In the genomic region with DNA sequence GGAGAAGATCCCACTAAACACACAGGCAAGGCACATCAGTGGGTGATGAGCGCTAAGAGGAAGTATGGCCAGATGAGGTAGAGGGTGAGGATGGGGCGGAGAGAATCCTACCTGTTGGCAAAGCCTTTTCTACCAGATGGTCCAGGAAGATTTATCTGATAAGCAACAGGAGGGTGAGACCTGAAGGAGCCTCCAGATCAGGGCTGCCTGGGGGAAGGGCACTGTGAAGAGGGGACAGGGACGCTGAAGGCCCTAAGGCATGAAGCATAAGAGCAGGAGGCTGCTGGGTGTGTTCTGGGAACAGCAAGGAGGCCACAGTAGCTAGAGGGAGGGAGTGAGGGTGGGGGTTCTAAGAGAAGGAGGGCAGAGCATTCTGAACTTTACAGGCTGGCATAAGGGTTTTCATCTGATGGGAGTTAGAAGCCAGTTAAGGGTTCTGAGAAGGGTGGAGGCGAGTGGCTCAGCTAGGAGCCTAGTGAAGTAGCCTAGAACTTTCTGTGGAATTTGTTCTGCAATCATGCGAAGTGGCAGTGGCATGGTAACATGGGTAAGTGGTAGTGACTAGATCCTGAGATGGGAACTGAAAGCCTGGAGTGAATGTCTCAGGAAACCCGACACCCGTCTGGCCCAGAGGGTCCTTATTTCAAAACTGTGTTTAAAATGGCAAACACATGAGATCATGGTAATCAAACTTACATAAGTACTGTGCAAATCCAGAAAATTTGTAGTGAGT, we compare ENCODE assay signal across 16 cellular contexts. TPM values are rescaled to one million over a fixed set of nuclear protein-coding genes. Genes with fewer than 3 reads are reported as not detected.
DNase-seq lines count a peak whose midpoint lies in the region; ATAC-seq and TF ChIP-seq lines count a peak whose summit lies in the region.
"Had no signal": no experiment of that assay in that cellular context is flagged by ENCODE, and none has a peak within 500 bp of the region (broad histone marks: within the 10 kb centered on the region; RNA-seq: fewer than 3 reads in every experiment).

No MANE protein-coding gene starts in this region.

- H4K8ac ChIP-seq in IMR-90 (ENCODE audit: low read depth in 2 of 2, low read length in 2 of 2) (no peak overlapping the region), mesendoderm (ENCODE audit: low read depth, low read length) (no peak overlapping the region)

- no peak for TF ChIP-seq RAD21 in IMR-90 (IDR thresholded peaks at IDR 0.05; ENCODE audit: low read length)

- H2AK5ac ChIP-seq in IMR-90 (ENCODE audit: low read depth, low read length) (no peak overlapping the region), mesendoderm (ENCODE audit: low read length) (peak overlapping the region; percentile 61)

- WGBS in IMR-90 (ENCODE audit: extremely low coverage in 2 of 2, insufficient read length in 1 of 2), 2 experiments, result 92% methylated on average over 2 of the region's 7 CpGs; no CpG with 5 or more reads in 1 of the 2 experiments
- no CpG with 5 or more reads among the region's 7 CpGs for WGBS in mesendoderm (ENCODE audit: extremely low coverage, insufficient coverage, low lambda C conversion rate)
- 77 to 88% methylated on average over 6 to 7 of the region's 7 CpGs for WGBS in thyroid gland, 2 donors

- H3K4me1 ChIP-seq in IMR-90 (ENCODE audit: control insufficient read depth, insufficient read depth, low read length) (no peaks in the 10 kb centered on the region), mesendoderm (ENCODE audit: control insufficient read depth, low read depth, low read length) (peaks cover 36% of the 10 kb centered on the region), thyroid gland (peaks cover 8 to 14% of the 10 kb centered on the region in 2 donors)

- peaks cover 2% of the 10 kb centered on the region for H3K27me3 Mint-ChIP-seq in endothelial cell (ENCODE audit: unreplicated experiment)
- H3K27me3 Mint-ChIP-seq in CD4-positive, alpha-beta T cell, result peaks cover 28% of the 10 kb centered on the region

- H3K79me2 ChIP-seq in mesendoderm (ENCODE audit: control insufficient read depth, insufficient read depth, low read length), result no peaks in the 10 kb centered on the region

- H3K9me3 ChIP-seq in IMR-90 (ENCODE audit: control insufficient read depth, insufficient read depth, low read length) (no peaks in the 10 kb centered on the region), thyroid gland (no peaks in the 10 kb centered on the region)
- no peaks in the 10 kb centered on the region for H3K9me3 ChIP-seq in CD4-positive, alpha-beta T cell (ENCODE audit: control insufficient read depth, low read length)

- no peak overlapping the region for H2AFZ ChIP-seq in IMR-90 (replicated peaks; ENCODE audit: low read length, poor library complexity)

- H4K91ac ChIP-seq in IMR-90 (ENCODE audit: insufficient read depth, low read depth, low read length), result no peak overlapping the region

- H3K27ac ChIP-seq in IMR-90 (ENCODE audit: insufficient read depth, low read length) (no peak overlapping the region), mesendoderm (ENCODE audit: low read depth, low read length) (no peak overlapping the region), thyroid gland (no peak overlapping the region)
- no peak overlapping the region for H3K27ac ChIP-seq in CD4-positive, alpha-beta T cell (ENCODE audit: low read depth, low read length)
- H3K27ac ChIP-seq: brain microvascular endothelial cell had no signal

- H3K18ac ChIP-seq in IMR-90 (ENCODE audit: low read depth, low read length) (no peak overlapping the region), mesendoderm (ENCODE audit: low read length) (peak overlapping the region; percentile 7)

- no peak overlapping the region for H3K56ac ChIP-seq in IMR-90 (ENCODE audit: extremely low read depth, insufficient read depth, low read length)
- peak overlapping the region; percentile 6 for H3K56ac ChIP-seq in mesendoderm (ENCODE audit: low read length)

- peaks cover 56% of the 10 kb centered on the region for H3K4me1 Mint-ChIP-seq in endothelial cell (ENCODE audit: unreplicated experiment)
- no peaks in the 10 kb centered on the region for H3K4me1 Mint-ChIP-seq in CD4-positive, alpha-beta T cell (ENCODE audit: low read depth)

- dilution Hi-C loops in IMR-90 (cut with HindIII; ENCODE audit: low sequenced_read_pairs, unreplicated experiment), result no loop called here

- H3K4me3 Mint-ChIP-seq in endothelial cell (ENCODE audit: unreplicated experiment), result peak overlapping the region; percentile 32
- no peak overlapping the region for H3K4me3 Mint-ChIP-seq in CD4-positive, alpha-beta T cell
- H3K4me3 Mint-ChIP-seq: T-helper 17 cell had no signal

- no peak overlapping the region for H4K5ac ChIP-seq in IMR-90 (ENCODE audit: low read depth, low read length)
- H4K5ac ChIP-seq in mesendoderm (ENCODE audit: low read length), result no peak overlapping the region

- peak overlapping the region; percentile 72 for H3K27ac Mint-ChIP-seq in endothelial cell (ENCODE audit: unreplicated experiment)
- no peak overlapping the region for H3K27ac Mint-ChIP-seq in CD4-positive, alpha-beta T cell
- H3K27ac Mint-ChIP-seq: T-helper 17 cell had no signal

- no peaks in the 10 kb centered on the region for H4K20me1 ChIP-seq in IMR-90 (ENCODE audit: insufficient read depth, low read length)

- intact Hi-C loops in IMR-90 (cut with micrococcal nuclease), result no loop called here
- intact Hi-C loops in thyroid gland (cut with DNase I), result no loop called here
- intact Hi-C loops in CD4-positive, alpha-beta T cell (cut with DNase I, micrococcal nuclease), result no loop called here

- H3K4me2 ChIP-seq in IMR-90 (ENCODE audit: low read depth, low read length), result no peak overlapping the region
- no peak overlapping the region for H3K4me2 ChIP-seq in mesendoderm (ENCODE audit: low read length)

- H3K27me3 ChIP-seq in IMR-90 (ENCODE audit: control insufficient read depth, insufficient read depth, low read length) (peaks cover 18% of the 10 kb centered on the region), mesendoderm (ENCODE audit: insufficient read depth, low read length, poor library complexity) (no peaks in the 10 kb centered on the region), thyroid gland (no peaks in the 10 kb centered on the region)
- no peaks in the 10 kb centered on the region for H3K27me3 ChIP-seq in CD4-positive, alpha-beta T cell (ENCODE audit: control insufficient read depth, insufficient read depth, low read length)
- H3K27me3 ChIP-seq: brain microvascular endothelial cell had no signal

- CTCF ChIA-PET in IMR-90 (lab: Yijun Ruan, JAX), result no interaction called here
- CTCF ChIA-PET in CD4-positive, alpha-beta T cell (lab: Charles Lee), result no interaction called here

- H2AK9ac ChIP-seq in IMR-90 (replicated peaks; ENCODE audit: low read depth, low read length, poor library complexity), result no peak overlapping the region

- ATAC-seq in IMR-90 (ENCODE audit: low read depth) (no peak; the same call in 1 of the 2 replicates), HG03108 (IDR thresholded peaks at IDR 0.05; ENCODE audit: unreplicated experiment) (no peak)
- ATAC-seq in CD4-positive, alpha-beta T cell (ENCODE audit: poor library complexity), result no peak
- ATAC-seq: Right ventricle myocardium inferior, T-helper 17 cell had no signal

- in situ Hi-C loops in IMR-90 (cut with MboI; ENCODE audit: low sequenced_read_pairs), result no loop called here

- no peak overlapping the region for H2BK20ac ChIP-seq in IMR-90 (ENCODE audit: low read depth, low read length)

- TF ChIP-seq POLR2A in IMR-90 (IDR thresholded peaks at IDR 0.05; ENCODE audit: low read depth, low read length), result no peak
- no peak for TF ChIP-seq POLR2A in thyroid gland (IDR thresholded peaks at IDR 0.05)

- no peaks in the 10 kb centered on the region for H3K9me3 Mint-ChIP-seq in endothelial cell (ENCODE audit: unreplicated experiment)
- H3K9me3 Mint-ChIP-seq in CD4-positive, alpha-beta T cell, result no peaks in the 10 kb centered on the region

- DNase-seq in Ammon's horn (ENCODE audit: low spot score) (peak; percentile 23), IMR-90 (peak; percentile 19), endothelial cell (ENCODE audit: low spot score) (no peak), mesendoderm (peak; percentile 76), putamen (ENCODE audit: low spot score) (no peak), thyroid gland (no peak)
- DNase-seq in CD4-positive, alpha-beta T cell, result no peak
- DNase-seq: activated naive CD4-positive, alpha-beta T cell treated with Interleukin-2 at 50 U/mL for 16 hours; AML-193; brain microvascular endothelial cell; GOT3; NCI-H187 treated with DMSO at 0.1 percent for 48 hours; NK-92 treated with Interleukin-12 subunit alpha and Interleukin-12 subunit beta, amount 100 ng/mL, for 24 hours; T-helper 17 cell had no signal

- no peak overlapping the region for H3K14ac ChIP-seq in IMR-90 (replicated peaks; ENCODE audit: low read depth, low read length)

- POLR2A ChIA-PET in IMR-90 (lab: Charles Lee; ENCODE audit: unreplicated experiment), result no interaction called here
- POLR2A ChIA-PET in CD4-positive, alpha-beta T cell (lab: Charles Lee), result no interaction called here

- H3K9ac ChIP-seq in IMR-90 (ENCODE audit: low read depth, low read length) (no peak overlapping the region), mesendoderm (ENCODE audit: low read length) (peak overlapping the region; percentile 25)

- H3K23ac ChIP-seq in IMR-90 (ENCODE audit: low read depth, low read length), result no peak overlapping the region
- no peak overlapping the region for H3K23ac ChIP-seq in mesendoderm (ENCODE audit: low read length)

- no peak for TF ChIP-seq CTCF in IMR-90 (conservative IDR thresholded peaks at IDR 0.05; ENCODE audit: low read depth, low read length)
- no peak for TF ChIP-seq CTCF in endothelial cell (IDR thresholded peaks at IDR 0.05; ENCODE audit: unreplicated experiment)
- TF ChIP-seq CTCF in thyroid gland (IDR thresholded peaks at IDR 0.05), result no peak
- no peak for TF ChIP-seq CTCF in CD4-positive, alpha-beta T cell (IDR thresholded peaks at IDR 0.05)

- H2BK5ac ChIP-seq in IMR-90 (ENCODE audit: low read depth, low read length, poor library complexity, severe bottlenecking) (no peak overlapping the region), mesendoderm (ENCODE audit: low read length) (peak overlapping the region; percentile 80)

- H3K4me3 ChIP-seq in IMR-90 (ENCODE audit: insufficient read depth, low read depth, low read length) (no peak overlapping the region), mesendoderm (ENCODE audit: low read length) (no peak overlapping the region), thyroid gland (replicated peaks in 1 of 3) (no peak overlapping the region)

- no peaks in the 10 kb centered on the region for H3K79me1 ChIP-seq in IMR-90 (ENCODE audit: low read depth in 1 of 2, low read length in 2 of 2)
- peaks cover 6% of the 10 kb centered on the region for H3K79me1 ChIP-seq in mesendoderm (ENCODE audit: low read length)

- H2BK120ac ChIP-seq in IMR-90 (ENCODE audit: low read depth, low read length) (no peak overlapping the region), mesendoderm (ENCODE audit: low read depth, low read length) (peak overlapping the region; percentile 10)

- H3K36me3 ChIP-seq in IMR-90 (ENCODE audit: control insufficient read depth, insufficient read depth, low read length), result no peaks in the 10 kb centered on the region
- no peaks in the 10 kb centered on the region for H3K36me3 ChIP-seq in mesendoderm (ENCODE audit: control insufficient read depth, insufficient read depth, low read length)
- H3K36me3 ChIP-seq in thyroid gland, result no peaks in the 10 kb centered on the region
- H3K36me3 ChIP-seq: brain microvascular endothelial cell had no signal

- BruUV-seq in IMR-90 (replicated peaks; lab: Mats Ljungman, UMichigan), result no TSS peak

- H3K36me3 Mint-ChIP-seq in endothelial cell (ENCODE audit: low read depth, unreplicated experiment), result peaks cover 51% of the 10 kb centered on the region
- no peaks in the 10 kb centered on the region for H3K36me3 Mint-ChIP-seq in CD4-positive, alpha-beta T cell (ENCODE audit: low read depth)

- no peak overlapping the region for H2BK15ac ChIP-seq in IMR-90 (ENCODE audit: low read depth, low read length)
- no peak overlapping the region for H2BK15ac ChIP-seq in mesendoderm (replicated peaks; ENCODE audit: low read depth)

- no peaks in the 10 kb centered on the region for H3K9me1 ChIP-seq in IMR-90 (ENCODE audit: insufficient read depth, low read length)

- H3K4ac ChIP-seq in IMR-90 (ENCODE audit: low read depth, low read length), result no peak overlapping the region
- H3K4ac ChIP-seq in mesendoderm (ENCODE audit: low read depth, low read length), result peak overlapping the region; percentile 89

RNA-seq across cellular contexts. Expression of gene CGNL1, which starts 29.9 kb away (rescaled TPM):
- total RNA-seq in IMR-90 (2012; rRNA removed), result under 0.01 and 0.18 TPM in 2 replicates
- polyA plus RNA-seq in IMR-90 (2012; rRNA removed), result 0.03 and 0.07 TPM in 2 replicates
- 0.02 TPM in 2 replicates for polyA plus RNA-seq in IMR-90 (2012; cell fraction: cytosol; rRNA removed)
- 0.05 and 0.09 TPM in 2 replicates for polyA plus RNA-seq in IMR-90 (2012; cell fraction: nucleus; rRNA removed; ENCODE audit: low replicate concordance)
- 238 TPM for total RNA-seq in endothelial cell (ENCODE audit: unreplicated experiment)
- 8.1 TPM for polyA plus RNA-seq in mesendoderm (2013, experiment 1 of 2)
- polyA plus RNA-seq in mesendoderm (2013, experiment 2 of 2), result 8.8 TPM
- total RNA-seq in thyroid gland, result 10 to 100 TPM; 40.7 to 74.4 (median 56.0) TPM
- total RNA-seq in CD4-positive, alpha-beta T cell, result not detected
- total RNA-seq: T-helper 17 cell had no signal

Comparison
In these comparisons a context has a peak if more than half of its experiments do, and no peak if none do; other contexts are left out.
1. DNase-seq: peak in Ammon's horn (single experiment), IMR-90 (single experiment) and mesendoderm (single experiment); none in endothelial cell (single experiment), putamen (single experiment), thyroid gland (0 of 2) and CD4-positive, alpha-beta T cell (0 of 10).
2. RNA of gene CGNL1, which starts 29.9 kb away (total RNA-seq): 238 TPM in endothelial cell (single experiment) and 40.7 to 74.4 TPM in thyroid gland; under 0.01 to 0.18 TPM in IMR-90 and not detected in CD4-positive, alpha-beta T cell; every median in the first group is over 10 times any median in the second.